In genomic region chr11:503179-503981, GRCh38 we compare ENCODE assay signal across 6 cellular contexts. TPM values are rescaled to one million over a fixed set of nuclear protein-coding genes. Genes with fewer than 3 reads are reported as not detected.
A peak's percentile ranks its signal among the peaks of the same experiment; 100 is the strongest.
DNase-seq lines count a peak whose midpoint lies in the region; ATAC-seq and TF ChIP-seq lines count a peak whose summit lies in the region.

No MANE protein-coding gene starts in this region.

- H3F3A ChIP-seq in smooth muscle cell (ENCODE audit: low read depth) = no peaks in the 10 kb centered on the region

- H3K4me3 Mint-ChIP-seq in activated T-cell treated with anti-CD3 and anti-CD28 coated beads, Interleukin-2, amount 50 U/mL, for 4 hours = peak overlapping the region; percentile 45
- H3K4me3 Mint-ChIP-seq in stimulated activated effector memory CD8-positive, alpha-beta T cell treated with anti-CD3 and anti-CD28 coated beads, Interleukin-12 subunit alpha, Interleukin-12 subunit beta, amount 100 ng/mL, for 72 hours = peak overlapping the region; percentile 93

- WGBS in esophagus, 2 donors = 50 to 62% methylated on average over 24 of the region's 24 CpGs
- WGBS in smooth muscle cell (ENCODE audit: low lambda C conversion rate) = 93% methylated on average over 24 of the region's 24 CpGs

- TF ChIP-seq CTCF in WERI-Rb-1 (IDR thresholded peaks at IDR 0.05; ENCODE audit: low read depth, low read length) (no peak), smooth muscle cell (IDR thresholded peaks at IDR 0.05; ENCODE audit: borderline replicate concordance, insufficient read depth, poor library complexity, severe bottlenecking) (no peak)

- H4K20me1 ChIP-seq in smooth muscle cell (ENCODE audit: low read depth) = peaks cover 25% of the 10 kb centered on the region

- H3K4me1 ChIP-seq in esophagus (ENCODE audit: control insufficient read depth in 2 of 2, insufficient read depth in 2 of 2, low read length in 1 of 2) (peaks cover 6 to 24% of the 10 kb centered on the region in 2 donors), smooth muscle cell (ENCODE audit: low read depth) (peaks cover 9% of the 10 kb centered on the region)

- no peak overlapping the region for H2AFZ ChIP-seq in smooth muscle cell (ENCODE audit: low read depth)

- H3K27me3 ChIP-seq in esophagus (ENCODE audit: control insufficient read depth in 1 of 2, insufficient read depth in 2 of 2, low read length in 2 of 2) (no peaks in the 10 kb centered on the region), WERI-Rb-1 (ENCODE audit: insufficient read depth, low read depth, severe bottlenecking) (no peaks in the 10 kb centered on the region), smooth muscle cell (ENCODE audit: low read depth) (no peaks in the 10 kb centered on the region)

- peak overlapping the region; percentile 99 to 100 for H3K27ac ChIP-seq in esophagus (ENCODE audit: low read depth in 2 of 2, low read length in 1 of 2)
- H3K27ac ChIP-seq in WERI-Rb-1 = no peak overlapping the region
- no peak overlapping the region for H3K27ac ChIP-seq in smooth muscle cell (ENCODE audit: low read depth)

- H3K36me3 Mint-ChIP-seq in activated T-cell treated with anti-CD3 and anti-CD28 coated beads, Interleukin-2, amount 50 U/mL, for 4 hours (ENCODE audit: insufficient read depth) = peaks cover 11% of the 10 kb centered on the region
- peaks cover 78% of the 10 kb centered on the region for H3K36me3 Mint-ChIP-seq in stimulated activated effector memory CD8-positive, alpha-beta T cell treated with anti-CD3 and anti-CD28 coated beads, Interleukin-12 subunit alpha, Interleukin-12 subunit beta, amount 100 ng/mL, for 72 hours

- ATAC-seq in activated T-cell treated with anti-CD3 and anti-CD28 coated beads, Interleukin-2, amount 50 U/mL, for 4 hours = no peak
- no peak for ATAC-seq in stimulated activated effector memory CD8-positive, alpha-beta T cell treated with anti-CD3 and anti-CD28 coated beads, Interleukin-12 subunit alpha, Interleukin-12 subunit beta, amount 100 ng/mL, for 72 hours

- H3K36me3 ChIP-seq in esophagus (ENCODE audit: control insufficient read depth in 2 of 2, insufficient read depth in 2 of 2, low read length in 1 of 2) (peaks cover 11 to 35% of the 10 kb centered on the region in 2 donors), WERI-Rb-1 (peaks cover 42% of the 10 kb centered on the region), smooth muscle cell (ENCODE audit: low read depth) (no peaks in the 10 kb centered on the region)

- no peak overlapping the region for H3K9ac ChIP-seq in smooth muscle cell (ENCODE audit: low read depth)

- H3K27me3 Mint-ChIP-seq in activated T-cell treated with anti-CD3 and anti-CD28 coated beads, Interleukin-2, amount 50 U/mL, for 4 hours (ENCODE audit: low read depth) = no peaks in the 10 kb centered on the region

- peak overlapping the region; percentile 48 for H3K27ac Mint-ChIP-seq in stimulated activated effector memory CD8-positive, alpha-beta T cell treated with anti-CD3 and anti-CD28 coated beads, Interleukin-12 subunit alpha, Interleukin-12 subunit beta, amount 100 ng/mL, for 72 hours

- peaks cover 24% of the 10 kb centered on the region for H3K4me1 Mint-ChIP-seq in activated T-cell treated with anti-CD3 and anti-CD28 coated beads, Interleukin-2, amount 50 U/mL, for 4 hours (ENCODE audit: low read depth)
- peaks cover 31% of the 10 kb centered on the region for H3K4me1 Mint-ChIP-seq in stimulated activated effector memory CD8-positive, alpha-beta T cell treated with anti-CD3 and anti-CD28 coated beads, Interleukin-12 subunit alpha, Interleukin-12 subunit beta, amount 100 ng/mL, for 72 hours

- H3K4me3 ChIP-seq in esophagus (ENCODE audit: low read depth in 1 of 2, low read length in 2 of 2) = peak overlapping the region; percentile 36 to 49
- H3K4me3 ChIP-seq in WERI-Rb-1 (ENCODE audit: low read depth, low read length) = no peak overlapping the region
- H3K4me3 ChIP-seq in smooth muscle cell = no peak overlapping the region

- no peaks in the 10 kb centered on the region for H3K9me3 ChIP-seq in esophagus (ENCODE audit: control insufficient read depth in 2 of 2, insufficient read depth in 1 of 2, low read depth in 1 of 2, low read length in 1 of 2)
- H3K9me3 ChIP-seq in WERI-Rb-1 (ENCODE audit: severe bottlenecking) = no peaks in the 10 kb centered on the region
- H3K9me3 ChIP-seq in smooth muscle cell (replicated peaks; ENCODE audit: low read depth) = no peaks in the 10 kb centered on the region

- DNase-seq in activated T-cell treated with anti-CD3 and anti-CD28 coated beads, Interleukin-2, amount 50 U/mL, for 4 hours = no peak
- DNase-seq in activated T-cell treated with anti-CD3 and anti-CD28 coated beads for 4 hours (no peak), WERI-Rb-1 (no peak), smooth muscle cell (lab: John Stamatoyannopoulos, UW; ENCODE audit: unreplicated experiment) (no peak)
- peak in 1 of 2 donors; percentile 63 for DNase-seq in stimulated activated effector memory CD8-positive, alpha-beta T cell treated with anti-CD3 and anti-CD28 coated beads, Interleukin-12 subunit alpha, Interleukin-12 subunit beta, amount 100 ng/mL, for 72 hours (ENCODE audit: low spot score in 2 of 2)

- H3K9me3 Mint-ChIP-seq in activated T-cell treated with anti-CD3 and anti-CD28 coated beads, Interleukin-2, amount 50 U/mL, for 4 hours = no peaks in the 10 kb centered on the region
- H3K9me3 Mint-ChIP-seq in stimulated activated effector memory CD8-positive, alpha-beta T cell treated with anti-CD3 and anti-CD28 coated beads, Interleukin-12 subunit alpha, Interleukin-12 subunit beta, amount 100 ng/mL, for 72 hours = no peaks in the 10 kb centered on the region

- H3K79me2 ChIP-seq in smooth muscle cell (ENCODE audit: low read depth) = peaks cover 48% of the 10 kb centered on the region

- no peak overlapping the region for H3K4me2 ChIP-seq in smooth muscle cell

RNA-seq across cellular contexts. Expression of gene RNH1, which starts 3.7 kb away (rescaled TPM):
- 100 to 1,000 TPM; 159 to 172 (median 160) TPM for total RNA-seq in activated T-cell treated with anti-CD3 and anti-CD28 coated beads, Interleukin-2, amount 50 U/mL, for 4 hours
- polyA plus RNA-seq in esophagus = 100 to 1,000 TPM; 106 to 219 TPM
- 91.3 and 106 TPM in 2 replicates for total RNA-seq in smooth muscle cell
- 242 and 243 TPM in 2 replicates for polyA plus RNA-seq in smooth muscle cell

RNA-seq across cellular contexts. Expression of gene HRAS, which starts 32.0 kb away (rescaled TPM):
- total RNA-seq in activated T-cell treated with anti-CD3 and anti-CD28 coated beads, Interleukin-2, amount 50 U/mL, for 4 hours = 100 to 1,000 TPM in 1 of 3 donors, 10 to 100 TPM in 2; 92.2 to 108 (median 95.0) TPM
- polyA plus RNA-seq in esophagus (100 to 1,000 TPM; 163 to 257 TPM), smooth muscle cell (59.1 and 82.5 TPM in 2 replicates)
- total RNA-seq in smooth muscle cell = 19.2 and 39.9 TPM in 2 replicates

RNA-seq across cellular contexts. Expression of gene LRRC56, which starts 33.9 kb away (rescaled TPM):
- 1 to 10 TPM; 1.4 to 2.7 (median 1.7) TPM for total RNA-seq in activated T-cell treated with anti-CD3 and anti-CD28 coated beads, Interleukin-2, amount 50 U/mL, for 4 hours
- polyA plus RNA-seq in esophagus (1 to 10 TPM; 1.7 to 4.0 TPM), smooth muscle cell (1.5 TPM in 2 replicates)
- total RNA-seq in smooth muscle cell = 0.31 and 1.5 TPM in 2 replicates

RNA-seq across cellular contexts. Expression of gene PTDSS2, which starts 53.3 kb away (rescaled TPM):
- total RNA-seq in activated T-cell treated with anti-CD3 and anti-CD28 coated beads, Interleukin-2, amount 50 U/mL, for 4 hours = 10 to 100 TPM; 25.7 to 30.9 (median 29.1) TPM
- polyA plus RNA-seq in esophagus (10 to 100 TPM; 12.4 to 20.5 TPM), smooth muscle cell (25.2 and 33.5 TPM in 2 replicates)
- 15.2 and 20.7 TPM in 2 replicates for total RNA-seq in smooth muscle cell

RNA-seq across cellular contexts. Expression of gene LMNTD2, which starts 57.2 kb away (rescaled TPM):
- 1 to 10 TPM in 2 of 3 donors, under 1 TPM in 1; 0.71 to 1.3 (median 1.1) TPM for total RNA-seq in activated T-cell treated with anti-CD3 and anti-CD28 coated beads, Interleukin-2, amount 50 U/mL, for 4 hours
- polyA plus RNA-seq in esophagus (1 to 10 TPM; 2.9 to 6.9 TPM), smooth muscle cell (3.6 and 9.3 TPM in 2 replicates)
- 3.2 TPM in 1 of 2 replicates, not detected in the other for total RNA-seq in smooth muscle cell

Comparison
In these comparisons a context has a peak if more than half of its experiments do, and no peak if none do; other contexts are left out.
1. H3K27ac ChIP-seq: peak in esophagus (2 of 2); none in WERI-Rb-1 (single experiment) and smooth muscle cell (single experiment).
2. H3K4me3 ChIP-seq: peak in esophagus (2 of 2); none in WERI-Rb-1 (single experiment) and smooth muscle cell (single experiment).